ENCODE assay signal across 8 cellular contexts in the genomic region with DNA sequence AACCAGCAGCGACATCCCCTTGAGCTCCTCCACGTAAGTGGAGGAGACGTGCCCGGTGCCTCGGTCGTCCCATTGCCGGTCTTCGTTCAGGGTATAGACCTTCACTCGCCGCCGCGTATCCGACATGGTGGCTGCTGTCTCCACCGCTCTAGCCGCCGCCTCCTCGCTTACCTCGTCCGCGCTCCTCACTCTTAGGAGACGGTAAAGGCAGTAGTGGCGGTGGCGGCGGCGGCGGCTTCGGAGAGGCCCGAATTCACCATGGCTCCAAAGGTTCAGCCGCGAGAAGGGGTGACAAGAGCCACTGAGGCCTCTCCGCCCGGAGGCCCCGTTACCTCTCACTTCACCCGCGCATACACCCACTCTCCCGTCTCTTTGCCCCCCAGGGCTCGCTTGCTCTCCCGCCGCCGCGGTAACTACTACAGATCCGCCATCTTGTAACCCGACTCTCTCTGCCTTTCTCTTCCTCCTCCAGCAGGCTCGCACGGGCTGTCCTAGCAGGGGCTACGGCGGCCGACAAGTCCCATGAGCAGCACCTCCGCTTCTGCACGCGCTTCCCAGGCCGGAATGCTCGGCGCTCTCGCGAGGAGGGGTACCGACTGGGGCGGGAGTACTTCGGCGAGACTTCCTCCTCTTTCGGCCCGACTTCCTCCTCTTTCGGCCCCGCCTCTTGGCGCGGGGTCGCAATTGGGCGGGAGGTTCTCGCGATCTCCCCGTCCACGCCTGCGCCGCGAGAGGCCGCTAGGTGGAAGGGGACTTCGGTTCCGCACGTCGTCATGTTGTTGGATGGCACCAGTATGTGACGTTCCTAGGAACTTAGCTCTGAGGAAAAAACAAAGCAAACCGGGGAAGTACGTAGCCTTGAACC. TPM values are rescaled to one million over a fixed set of nuclear protein-coding genes. Genes with fewer than 3 reads are reported as not detected.
DNase-seq lines count a peak whose midpoint lies in the region; ATAC-seq and TF ChIP-seq lines count a peak whose summit lies in the region.

A gene (minus strand): TSS at position 463 of the 865 bp plus-strand sequence. CDS start 337 bp downstream, at position 126.

- peak within 1 kb of the TSS; percentile 97 to 99 for H3K27ac ChIP-seq in esophagus (ENCODE audit: low read depth in 2 of 2, low read length in 1 of 2)

- TF ChIP-seq EP300 in Ishikawa (IDR thresholded peaks at IDR 0.05; ENCODE audit: borderline replicate concordance) = peak; percentile 37; the same call in 1 of the 2 replicates

- H3K36me3 ChIP-seq in esophagus (ENCODE audit: control insufficient read depth in 2 of 2, insufficient read depth in 2 of 2, low read length in 1 of 2) (peaks cover 0 to 5% of the 10 kb centered on the region in 2 donors), mucosa of stomach (ENCODE audit: control insufficient read depth, insufficient read depth, low read length) (no peaks in the 10 kb centered on the region)

- H3K27me3 ChIP-seq in esophagus (ENCODE audit: control insufficient read depth in 1 of 2, insufficient read depth in 2 of 2, low read length in 2 of 2) (no peaks in the 10 kb centered on the region), mucosa of stomach (ENCODE audit: control insufficient read depth, insufficient read depth, low read length) (no peaks in the 10 kb centered on the region)

- H3K4me3 ChIP-seq in esophagus (ENCODE audit: low read depth in 1 of 2, low read length in 2 of 2) (peak within 1 kb of the TSS; percentile 100), mucosa of stomach (ENCODE audit: low read length) (peak within 1 kb of the TSS; percentile 99)

- H3K9ac ChIP-seq in mucosa of stomach (ENCODE audit: low read length) = peak within 1 kb of the TSS; percentile 100

- H3K4me1 ChIP-seq in esophagus (ENCODE audit: control insufficient read depth in 2 of 2, insufficient read depth in 2 of 2, low read length in 1 of 2) (peaks cover 0 to 11% of the 10 kb centered on the region in 2 donors), mucosa of stomach (ENCODE audit: control insufficient read depth, insufficient read depth, low read length) (peaks cover 7% of the 10 kb centered on the region)

- DNase-seq in DMS53 (lab: John Stamatoyannopoulos, UW) (peak; percentile 100), OCI-M2 (lab: John Stamatoyannopoulos, UW; ENCODE audit: unreplicated experiment) (peak; percentile 87), activated T-cell treated with anti-CD3 and anti-CD28 coated beads for 48 hours (ENCODE audit: low read depth) (peak; percentile 98)
- DNase-seq in stimulated activated CD8-positive, alpha-beta memory T cell treated with anti-CD3 and anti-CD28 coated beads, Interleukin-7, amount 100 ng/mL, for 1 hour (ENCODE audit: low read depth in 2 of 2) = peak; percentile 94 to 96

- TF ChIP-seq RAD21 in Ishikawa (IDR thresholded peaks at IDR 0.05; ENCODE audit: low read depth) = no peak

- WGBS in esophagus, 2 donors = 0% methylated on average over 83 of the region's 83 CpGs

- H3K9me3 ChIP-seq in esophagus (ENCODE audit: control insufficient read depth in 2 of 2, insufficient read depth in 1 of 2, low read depth in 1 of 2, low read length in 1 of 2) (no peaks in the 10 kb centered on the region), mucosa of stomach (ENCODE audit: control insufficient read depth, low read length) (no peaks in the 10 kb centered on the region)

- peak; percentile 82 for ATAC-seq in GM21576 (IDR thresholded peaks at IDR 0.05; ENCODE audit: unreplicated experiment)

TF ChIP-seq in Ishikawa, 13 proteins besides CTCF, POLR2A, EP300 and RAD21:
- peak; percentile 74 for TF ChIP-seq TCF12 (IDR thresholded peaks at IDR 0.05; ENCODE audit: low read depth)
- no peak; the same call in 1 of the 2 replicates for TF ChIP-seq CEBPB (IDR thresholded peaks at IDR 0.05)
- TF ChIP-seq YY1 (IDR thresholded peaks at IDR 0.05; ENCODE audit: low read depth) = peak; percentile 93
- TF ChIP-seq NFIC (IDR thresholded peaks at IDR 0.05) = peak; percentile 72
- TF ChIP-seq TAF1 (IDR thresholded peaks at IDR 0.05; ENCODE audit: low read depth) = peak; percentile 92
- peak; percentile 82 for TF ChIP-seq TEAD4 (IDR thresholded peaks at IDR 0.05)
- TF ChIP-seq, protein P1, sequence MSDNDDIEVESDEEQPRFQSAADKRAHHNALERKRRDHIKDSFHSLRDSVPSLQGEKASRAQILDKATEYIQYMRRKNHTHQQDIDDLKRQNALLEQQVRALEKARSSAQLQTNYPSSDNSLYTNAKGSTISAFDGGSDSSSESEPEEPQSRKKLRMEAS (IDR thresholded peaks at IDR 0.05) = peak; percentile 91
- TF ChIP-seq FOXM1 (IDR thresholded peaks at IDR 0.05; ENCODE audit: borderline replicate concordance, low read depth) = no peak
- TF ChIP-seq, protein P2, sequence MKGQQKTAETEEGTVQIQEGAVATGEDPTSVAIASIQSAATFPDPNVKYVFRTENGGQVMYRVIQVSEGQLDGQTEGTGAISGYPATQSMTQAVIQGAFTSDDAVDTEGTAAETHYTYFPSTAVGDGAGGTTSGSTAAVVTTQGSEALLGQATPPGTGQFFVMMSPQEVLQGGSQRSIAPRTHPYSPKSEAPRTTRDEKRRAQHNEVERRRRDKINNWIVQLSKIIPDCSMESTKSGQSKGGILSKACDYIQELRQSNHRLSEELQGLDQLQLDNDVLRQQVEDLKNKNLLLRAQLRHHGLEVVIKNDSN (IDR thresholded peaks at IDR 0.05) = peak; percentile 58
- TF ChIP-seq EGR1 (IDR thresholded peaks at IDR 0.05) = peak; percentile 15; the same call in 1 of the 2 replicates
- TF ChIP-seq, protein P3, sequence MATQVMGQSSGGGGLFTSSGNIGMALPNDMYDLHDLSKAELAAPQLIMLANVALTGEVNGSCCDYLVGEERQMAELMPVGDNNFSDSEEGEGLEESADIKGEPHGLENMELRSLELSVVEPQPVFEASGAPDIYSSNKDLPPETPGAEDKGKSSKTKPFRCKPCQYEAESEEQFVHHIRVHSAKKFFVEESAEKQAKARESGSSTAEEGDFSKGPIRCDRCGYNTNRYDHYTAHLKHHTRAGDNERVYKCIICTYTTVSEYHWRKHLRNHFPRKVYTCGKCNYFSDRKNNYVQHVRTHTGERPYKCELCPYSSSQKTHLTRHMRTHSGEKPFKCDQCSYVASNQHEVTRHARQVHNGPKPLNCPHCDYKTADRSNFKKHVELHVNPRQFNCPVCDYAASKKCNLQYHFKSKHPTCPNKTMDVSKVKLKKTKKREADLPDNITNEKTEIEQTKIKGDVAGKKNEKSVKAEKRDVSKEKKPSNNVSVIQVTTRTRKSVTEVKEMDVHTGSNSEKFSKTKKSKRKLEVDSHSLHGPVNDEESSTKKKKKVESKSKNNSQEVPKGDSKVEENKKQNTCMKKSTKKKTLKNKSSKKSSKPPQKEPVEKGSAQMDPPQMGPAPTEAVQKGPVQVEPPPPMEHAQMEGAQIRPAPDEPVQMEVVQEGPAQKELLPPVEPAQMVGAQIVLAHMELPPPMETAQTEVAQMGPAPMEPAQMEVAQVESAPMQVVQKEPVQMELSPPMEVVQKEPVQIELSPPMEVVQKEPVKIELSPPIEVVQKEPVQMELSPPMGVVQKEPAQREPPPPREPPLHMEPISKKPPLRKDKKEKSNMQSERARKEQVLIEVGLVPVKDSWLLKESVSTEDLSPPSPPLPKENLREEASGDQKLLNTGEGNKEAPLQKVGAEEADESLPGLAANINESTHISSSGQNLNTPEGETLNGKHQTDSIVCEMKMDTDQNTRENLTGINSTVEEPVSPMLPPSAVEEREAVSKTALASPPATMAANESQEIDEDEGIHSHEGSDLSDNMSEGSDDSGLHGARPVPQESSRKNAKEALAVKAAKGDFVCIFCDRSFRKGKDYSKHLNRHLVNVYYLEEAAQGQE (IDR thresholded peaks at IDR 0.05; ENCODE audit: low read depth) = no peak
- no peak for TF ChIP-seq ZBTB7A (IDR thresholded peaks at IDR 0.05; ENCODE audit: low read depth)
- TF ChIP-seq CREB1 (IDR thresholded peaks at IDR 0.05; ENCODE audit: low read depth) = peak; percentile 55; the same call in 1 of the 2 replicates

RNA-seq across cellular contexts. Expression of the gene that starts here (rescaled TPM):
- 10 to 100 TPM; 20.9 to 21.8 TPM for polyA plus RNA-seq in esophagus

Comparison
In these comparisons a context has a peak if more than half of its experiments do, and no peak if none do; other contexts are left out.
1. Peak in every context shown above with its lines: DNase-seq, ATAC-seq, H3K4me3 ChIP-seq and H3K27ac ChIP-seq.